15 cellular contexts compared by ENCODE assay signal in genomic region chr3:151306168-151306810, GRCh38. TPM values are rescaled to one million over a fixed set of nuclear protein-coding genes. Genes with fewer than 3 reads are reported as not detected.
DNase-seq lines count a peak whose midpoint lies in the region; ATAC-seq lines count a peak whose summit lies in the region.
"Had no signal": no experiment of that assay in that cellular context is flagged by ENCODE, and none has a peak within 500 bp of the region (broad histone marks: within the 10 kb centered on the region; RNA-seq: fewer than 3 reads in every experiment).

No MANE protein-coding gene starts in this region.

- H3K9me3 ChIP-seq in adipocyte (ENCODE audit: control insufficient read depth, low read length) (no peaks in the 10 kb centered on the region), mesenchymal stem cell (ENCODE audit: control insufficient read depth, low read length) (no peaks in the 10 kb centered on the region)
- H3K9me3 ChIP-seq: lower lobe of right lung had no signal

- 87% methylated on average over 6 of the region's 6 CpGs for WGBS in mesenchymal stem cell

- H2AK5ac ChIP-seq in mesenchymal stem cell (ENCODE audit: low read length, severe bottlenecking) = peak overlapping the region; percentile 24

- peak overlapping the region; percentile 94 for H3K27ac ChIP-seq in mesenchymal stem cell (ENCODE audit: low read length, poor library complexity, severe bottlenecking)
- H3K27ac ChIP-seq: lower lobe of right lung, right lobe of liver had no signal

- no peak overlapping the region for H3K14ac ChIP-seq in mesenchymal stem cell (ENCODE audit: low read length in 2 of 2)

- H3K4me2 ChIP-seq in mesenchymal stem cell (ENCODE audit: low read length, poor library complexity, severe bottlenecking) = no peak overlapping the region

- H3K27me3 ChIP-seq in adipocyte (replicated peaks; ENCODE audit: control insufficient read depth, insufficient read depth, low read length) (no peaks in the 10 kb centered on the region), mesenchymal stem cell (ENCODE audit: control insufficient read depth in 1 of 2, insufficient read depth in 1 of 2, low read length in 2 of 2) (no peaks in the 10 kb centered on the region)
- H3K27me3 ChIP-seq: right lobe of liver had no signal

- H2BK5ac ChIP-seq in mesenchymal stem cell (ENCODE audit: low read depth, low read length, poor library complexity, severe bottlenecking) = no peak overlapping the region

- no peak overlapping the region for H2BK15ac ChIP-seq in mesenchymal stem cell (ENCODE audit: low read depth, poor library complexity, severe bottlenecking)

- peak; percentile 15 for DNase-seq in stimulated activated CD4-positive, alpha-beta T cell treated with anti-CD3 and anti-CD28 coated beads, Interleukin-15, amount 100 ng/mL, for 24 hours
- DNase-seq in stimulated activated CD4-positive, alpha-beta T cell treated with anti-CD3 and anti-CD28 coated beads, Interleukin-2, amount 100 ng/mL, for 48 hours = no peak
- DNase-seq in adipocyte (ENCODE audit: low read depth) (no peak), mesenchymal stem cell (no peak), iPS-NIHi11 (ENCODE audit: low spot score) (no peak), NCI-H2081 (lab: John Stamatoyannopoulos, UW) (no peak)
- DNase-seq: dermis blood vessel endothelial cell; Kasumi-1; lower lobe of right lung; NCI-H1436; NCI-H446; right lobe of liver; stimulated activated CD4-positive, alpha-beta T cell treated with anti-CD3 and anti-CD28 coated beads, Interleukin-4, amount 100 ng/mL, for 4 hours had no signal

- H2BK12ac ChIP-seq in mesenchymal stem cell (ENCODE audit: low read length in 2 of 2) = peak overlapping the region in 1 of 2 experiments; percentile 16

- no peaks in the 10 kb centered on the region for H3K79me1 ChIP-seq in mesenchymal stem cell (replicated peaks; ENCODE audit: low read length, poor library complexity, severe bottlenecking)

- H4K91ac ChIP-seq in mesenchymal stem cell (ENCODE audit: low read length) = peak overlapping the region; percentile 5

- H3K23ac ChIP-seq in mesenchymal stem cell (ENCODE audit: low read length in 2 of 2) = no peak overlapping the region

- H3K18ac ChIP-seq in mesenchymal stem cell (ENCODE audit: low read depth in 1 of 2, low read length in 2 of 2) = peak overlapping the region in 1 of 2 experiments; percentile 0

- peak overlapping the region; percentile 4 for H4K8ac ChIP-seq in mesenchymal stem cell (ENCODE audit: low read length)

- H3K4ac ChIP-seq in mesenchymal stem cell (ENCODE audit: low read depth in 1 of 2, low read length in 2 of 2) = no peak overlapping the region

- H2BK120ac ChIP-seq in mesenchymal stem cell (ENCODE audit: low read depth, low read length) = no peak overlapping the region

- H3K9ac ChIP-seq in adipocyte (ENCODE audit: low read length) (peak overlapping the region; percentile 1), mesenchymal stem cell (ENCODE audit: low read length) (no peak overlapping the region)

- H3K36me3 ChIP-seq in adipocyte (ENCODE audit: control insufficient read depth, insufficient read depth, low read length, severe bottlenecking) (no peaks in the 10 kb centered on the region), mesenchymal stem cell (ENCODE audit: control insufficient read depth in 1 of 2, insufficient read depth in 2 of 2, low read depth in 1 of 2, low read length in 2 of 2) (no peaks in the 10 kb centered on the region)
- H3K36me3 ChIP-seq: lower lobe of right lung, right lobe of liver had no signal

- H3K4me1 ChIP-seq in adipocyte (ENCODE audit: control insufficient read depth, insufficient read depth, low read length) (peaks cover 43% of the 10 kb centered on the region), mesenchymal stem cell (ENCODE audit: control insufficient read depth, insufficient read depth, low read depth, low read length) (peaks cover 12% of the 10 kb centered on the region)
- H3K4me1 ChIP-seq: right lobe of liver had no signal

- ATAC-seq in HG03442 (IDR thresholded peaks at IDR 0.05; ENCODE audit: unreplicated experiment) (no peak), HG02884 (IDR thresholded peaks at IDR 0.05; ENCODE audit: unreplicated experiment) (no peak)
- ATAC-seq: lower lobe of right lung, right lobe of liver had no signal

- H3K4me3 ChIP-seq in adipocyte (ENCODE audit: low read length) (no peak overlapping the region), mesenchymal stem cell (ENCODE audit: insufficient read depth in 1 of 2, low read depth in 1 of 2, low read length in 2 of 2) (no peak overlapping the region)
- H3K4me3 ChIP-seq: lower lobe of right lung, right lobe of liver had no signal

- H2AFZ ChIP-seq in mesenchymal stem cell (ENCODE audit: low read depth, low read length) = no peak overlapping the region

RNA-seq across cellular contexts. Expression of gene GPR87, which starts 10.3 kb away (rescaled TPM):
- polyA plus RNA-seq in mesenchymal stem cell (2013, experiment 1 of 2) = 0.07 TPM
- polyA plus RNA-seq in mesenchymal stem cell (2013, experiment 2 of 2) = 0.11 TPM

RNA-seq across cellular contexts. Expression of gene P2RY13, which starts 23.1 kb away (rescaled TPM):
- polyA plus RNA-seq in mesenchymal stem cell (2013, experiment 1 of 2) = not detected
- polyA plus RNA-seq in mesenchymal stem cell (2013, experiment 2 of 2) = not detected

RNA-seq across cellular contexts. Expression of gene P2RY14, which starts 27.9 kb away (rescaled TPM):
- polyA plus RNA-seq in mesenchymal stem cell (2013, experiment 1 of 2) = 4.2 TPM
- polyA plus RNA-seq in mesenchymal stem cell (2013, experiment 2 of 2) = 4.0 TPM
